In genomic region chr16:3141781-3142311, GRCh38 we compare ENCODE assay signal across 24 cellular contexts. TPM values are rescaled to one million over a fixed set of nuclear protein-coding genes. Genes with fewer than 3 reads are reported as not detected.
DNase-seq lines count a peak whose midpoint lies in the region; ATAC-seq and TF ChIP-seq lines count a peak whose summit lies in the region.
"Had no signal": no experiment of that assay in that cellular context is flagged by ENCODE, and none has a peak within 500 bp of the region (broad histone marks: within the 10 kb centered on the region; RNA-seq: fewer than 3 reads in every experiment).

No MANE protein-coding gene starts in this region.

- H3K36me3 ChIP-seq in psoas muscle (ENCODE audit: insufficient read depth in 1 of 2, low read depth in 1 of 2), result peaks cover 0 to 39% of the 10 kb centered on the region in 2 donors

- no peaks in the 10 kb centered on the region for H3K9me3 Mint-ChIP-seq in neural crest cell
- H3K9me3 Mint-ChIP-seq in stimulated activated effector memory CD8-positive, alpha-beta T cell treated with anti-CD3 and anti-CD28 coated beads, Interleukin-12 subunit alpha, Interleukin-12 subunit beta, amount 100 ng/mL, for 72 hours, result no peaks in the 10 kb centered on the region
- no peaks in the 10 kb centered on the region for H3K9me3 Mint-ChIP-seq in activated CD4-positive, alpha-beta T cell treated with anti-CD3 and anti-CD28 coated beads, Interleukin-2, amount 10 ng/mL, durations not matched to agents 24 days and 14 days
- H3K9me3 Mint-ChIP-seq: CD14-positive monocyte; CD4-positive, alpha-beta memory T cell; HFFc6 had no signal

- no peaks in the 10 kb centered on the region for H3K27me3 Mint-ChIP-seq in neural crest cell (ENCODE audit: low read depth)
- no peaks in the 10 kb centered on the region for H3K27me3 Mint-ChIP-seq in activated CD4-positive, alpha-beta T cell treated with anti-CD3 and anti-CD28 coated beads, Interleukin-2, amount 10 ng/mL, durations not matched to agents 24 days and 14 days
- H3K27me3 Mint-ChIP-seq: CD4-positive, alpha-beta memory T cell had no signal

- WGBS in psoas muscle, 3 donors, result 88 to 92% (median 90%) methylated on average over 23 of the region's 23 CpGs

- H3K9me3 ChIP-seq in psoas muscle, result no peaks in the 10 kb centered on the region
- H3K9me3 ChIP-seq: BLaER1 had no signal

- no peak for TF ChIP-seq CTCF in neural crest cell (conservative IDR thresholded peaks at IDR 0.05)
- TF ChIP-seq CTCF in psoas muscle (IDR thresholded peaks at IDR 0.05), result no peak

- H3K4me3 ChIP-seq in psoas muscle, result peak overlapping the region; percentile 61
- H3K4me3 ChIP-seq: BLaER1 had no signal

- peaks cover 31% of the 10 kb centered on the region for H3K4me1 ChIP-seq in psoas muscle

- no peaks in the 10 kb centered on the region for H3K27me3 ChIP-seq in psoas muscle (ENCODE audit: insufficient read depth in 3 of 3, low read length in 2 of 3)
- H3K27me3 ChIP-seq: BLaER1 had no signal

- peak overlapping the region; percentile 96 for H3K27ac ChIP-seq in psoas muscle
- H3K27ac ChIP-seq: BLaER1, HL-60 had no signal

- intact Hi-C loops in Right ventricle myocardium inferior (cut with DNase I), result no loop called here
- intact Hi-C loops in Right ventricle myocardium superior (cut with DNase I), result no loop called here
- intact Hi-C loops in psoas muscle (cut with DNase I), result no loop called here
- intact Hi-C loops in activated CD4-positive, alpha-beta T cell treated with anti-CD3 and anti-CD28 coated beads, Interleukin-2, amount 10 ng/mL, durations not matched to agents 24 days and 14 days (cut with micrococcal nuclease), result no loop called here

- no peak for ATAC-seq in Right ventricle myocardium inferior
- no peak for ATAC-seq in Right ventricle myocardium superior (ENCODE audit: poor library complexity)
- no peak for ATAC-seq in psoas muscle
- ATAC-seq in stimulated activated effector memory CD8-positive, alpha-beta T cell treated with anti-CD3 and anti-CD28 coated beads, Interleukin-12 subunit alpha, Interleukin-12 subunit beta, amount 100 ng/mL, for 72 hours, result no peak
- ATAC-seq in GM18519 (IDR thresholded peaks at IDR 0.05; ENCODE audit: low FRiP score, unreplicated experiment), result no peak
- ATAC-seq: HCT116 had no signal

- no peak overlapping the region for H3K27ac Mint-ChIP-seq in neural crest cell (ENCODE audit: unreplicated experiment)
- H3K27ac Mint-ChIP-seq in stimulated activated effector memory CD8-positive, alpha-beta T cell treated with anti-CD3 and anti-CD28 coated beads, Interleukin-12 subunit alpha, Interleukin-12 subunit beta, amount 100 ng/mL, for 72 hours, result peak overlapping the region; percentile 21
- H3K27ac Mint-ChIP-seq in activated CD4-positive, alpha-beta T cell treated with anti-CD3 and anti-CD28 coated beads, Interleukin-2, amount 10 ng/mL, durations not matched to agents 24 days and 14 days, result no peak overlapping the region
- H3K27ac Mint-ChIP-seq: CD14-positive monocyte, HFFc6 had no signal

- DNase-seq in Right ventricle myocardium inferior (ENCODE audit: missing footprints), result peak; percentile 23
- DNase-seq in Right ventricle myocardium superior, result no peak
- no peak for DNase-seq in neural crest cell (ENCODE audit: low read depth, low spot score)
- peak in 1 of 2 donors; percentile 22 for DNase-seq in psoas muscle
- DNase-seq in stimulated activated effector memory CD8-positive, alpha-beta T cell treated with anti-CD3 and anti-CD28 coated beads, Interleukin-12 subunit alpha, Interleukin-12 subunit beta, amount 100 ng/mL, for 72 hours (ENCODE audit: low spot score in 2 of 2), result no peak
- DNase-seq in nucleus accumbens (lab: John Stamatoyannopoulos, UW), result no peak
- DNase-seq in activated CD4-positive, alpha-beta T cell treated with anti-CD3 and anti-CD28 coated beads, Interleukin-2, amount 10 ng/mL, durations not matched to agents 24 days and 14 days, result no peak
- DNase-seq: 8988T; CD4-positive, alpha-beta memory T cell; DMS153; DMS79; GDM1; GOT3; H7; HFFc6 had no signal

- peak overlapping the region; percentile 62 for H3K4me3 Mint-ChIP-seq in neural crest cell
- no peak overlapping the region for H3K4me3 Mint-ChIP-seq in stimulated activated effector memory CD8-positive, alpha-beta T cell treated with anti-CD3 and anti-CD28 coated beads, Interleukin-12 subunit alpha, Interleukin-12 subunit beta, amount 100 ng/mL, for 72 hours
- no peak overlapping the region for H3K4me3 Mint-ChIP-seq in activated CD4-positive, alpha-beta T cell treated with anti-CD3 and anti-CD28 coated beads, Interleukin-2, amount 10 ng/mL, durations not matched to agents 24 days and 14 days
- H3K4me3 Mint-ChIP-seq: CD14-positive monocyte, HFFc6 had no signal

- peaks cover 5% of the 10 kb centered on the region for H3K36me3 Mint-ChIP-seq in neural crest cell (ENCODE audit: low read depth)
- H3K36me3 Mint-ChIP-seq in stimulated activated effector memory CD8-positive, alpha-beta T cell treated with anti-CD3 and anti-CD28 coated beads, Interleukin-12 subunit alpha, Interleukin-12 subunit beta, amount 100 ng/mL, for 72 hours, result peaks cover 31% of the 10 kb centered on the region
- peaks cover 18% of the 10 kb centered on the region for H3K36me3 Mint-ChIP-seq in activated CD4-positive, alpha-beta T cell treated with anti-CD3 and anti-CD28 coated beads, Interleukin-2, amount 10 ng/mL, durations not matched to agents 24 days and 14 days (ENCODE audit: low read depth)

- no peaks in the 10 kb centered on the region for H3K4me1 Mint-ChIP-seq in neural crest cell
- H3K4me1 Mint-ChIP-seq in stimulated activated effector memory CD8-positive, alpha-beta T cell treated with anti-CD3 and anti-CD28 coated beads, Interleukin-12 subunit alpha, Interleukin-12 subunit beta, amount 100 ng/mL, for 72 hours, result peaks cover 14% of the 10 kb centered on the region
- peaks cover 2% of the 10 kb centered on the region for H3K4me1 Mint-ChIP-seq in activated CD4-positive, alpha-beta T cell treated with anti-CD3 and anti-CD28 coated beads, Interleukin-2, amount 10 ng/mL, durations not matched to agents 24 days and 14 days

RNA-seq across cellular contexts. Expression of gene ZNF213, which starts 7.0 kb away (rescaled TPM):
- total RNA-seq in Right ventricle myocardium inferior (6.2 TPM), Right ventricle myocardium superior (6.1 TPM), neural crest cell (14.9 and 15.9 TPM in 2 replicates), psoas muscle (10 to 100 TPM in 1 of 4 donors, 1 to 10 TPM in 3; 8.1 to 11.6 (median 9.2) TPM)
- polyA plus RNA-seq in psoas muscle, result 10 to 100 TPM in 2 of 3 donors, 1 to 10 TPM in 1; 7.9 to 19.1 (median 18.9) TPM
- total RNA-seq in activated CD4-positive, alpha-beta T cell treated with anti-CD3 and anti-CD28 coated beads, Interleukin-2, amount 10 ng/mL, durations not matched to agents 24 days and 14 days, result 9.5 and 10.6 TPM in 2 replicates

RNA-seq across cellular contexts. Expression of gene ZNF205, which starts 29.5 kb away (rescaled TPM):
- total RNA-seq in Right ventricle myocardium inferior (7.4 TPM), Right ventricle myocardium superior (6.9 TPM), neural crest cell (19.7 and 21.1 TPM in 2 replicates), psoas muscle (1 to 10 TPM; 1.8 to 4.1 (median 1.9) TPM)
- polyA plus RNA-seq in psoas muscle, result 1 to 10 TPM; 1.9 to 5.4 (median 4.6) TPM
- total RNA-seq in activated CD4-positive, alpha-beta T cell treated with anti-CD3 and anti-CD28 coated beads, Interleukin-2, amount 10 ng/mL, durations not matched to agents 24 days and 14 days, result 0.21 and 0.47 TPM in 2 replicates
- total RNA-seq: CD4-positive, alpha-beta memory T cell had no signal

RNA-seq across cellular contexts. Expression of gene ZSCAN10, which starts 42.8 kb away (rescaled TPM):
- not detected for total RNA-seq in Right ventricle myocardium inferior
- total RNA-seq in Right ventricle myocardium superior, result not detected
- not detected in 2 replicates for total RNA-seq in neural crest cell
- under 1 TPM in 1 of 4 donors, not detected in 3; 0.16 TPM for total RNA-seq in psoas muscle
- under 1 TPM in 1 of 3 donors, not detected in 2; 0.07 TPM for polyA plus RNA-seq in psoas muscle
- not detected in 2 replicates for total RNA-seq in activated CD4-positive, alpha-beta T cell treated with anti-CD3 and anti-CD28 coated beads, Interleukin-2, amount 10 ng/mL, durations not matched to agents 24 days and 14 days
- total RNA-seq: A673, Daoy, HFFc6, HT1080 had no signal
- polyA plus RNA-seq: AG04450; CD14-positive monocyte; CD4-positive, alpha-beta memory T cell had no signal

RNA-seq across cellular contexts. Expression of gene OR1F1, which starts 46.2 kb away (rescaled TPM):
- total RNA-seq in Right ventricle myocardium inferior (not detected), Right ventricle myocardium superior (not detected), neural crest cell (0.35 TPM in 1 of 2 replicates, not detected in the other), psoas muscle (not detected)
- polyA plus RNA-seq in psoas muscle, result not detected
- not detected in 2 replicates for total RNA-seq in activated CD4-positive, alpha-beta T cell treated with anti-CD3 and anti-CD28 coated beads, Interleukin-2, amount 10 ng/mL, durations not matched to agents 24 days and 14 days
- total RNA-seq: A673, Daoy, H7, HFFc6, HT1080 had no signal
- polyA plus RNA-seq: CD14-positive monocyte; CD4-positive, alpha-beta memory T cell had no signal
